Comparison of ENCODE assay signal across 33 cellular contexts in the genomic region with DNA sequence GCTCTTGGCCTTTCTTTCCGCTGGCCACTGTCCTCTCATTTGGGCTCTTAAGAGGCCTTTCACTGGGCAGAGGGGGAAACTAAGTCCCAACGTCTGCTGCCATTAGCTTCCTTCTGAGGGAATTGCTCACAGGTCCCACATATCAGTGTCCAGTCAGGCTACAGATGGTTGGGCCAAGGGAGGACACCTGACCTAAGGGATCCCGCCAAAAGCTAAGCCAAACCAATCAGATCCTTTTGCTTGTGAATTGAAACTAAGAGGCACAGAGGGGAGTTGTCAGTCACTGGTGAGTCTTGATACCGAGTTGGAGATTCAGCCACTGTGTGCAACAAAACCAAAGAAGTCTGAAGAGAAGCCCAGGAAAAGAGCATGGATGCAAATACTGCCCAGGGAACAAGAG. TPM values are rescaled to one million over a fixed set of nuclear protein-coding genes. Genes with fewer than 3 reads are reported as not detected.
"Had no signal": no experiment of that assay in that cellular context is flagged by ENCODE, and none has a peak within 500 bp of the region (broad histone marks: within the 10 kb centered on the region; RNA-seq: fewer than 3 reads in every experiment).

No MANE protein-coding gene starts in this region.

- H3K9me3 ChIP-seq: MG63, Peyer's patch, SJSA1, SK-N-SH had no signal

- ATAC-seq: PC-3 had no signal

- H3K4me2 ChIP-seq: SK-N-SH had no signal

- H3K4me3 ChIP-seq: MG63, Peyer's patch, SJSA1 had no signal

- H3K27ac ChIP-seq: Peyer's patch, SJSA1 had no signal

- DNase-seq: Kasumi-1, MG63, NCI-H1048, NCI-H1092 treated with DMSO at 0.1 percent for 48 hours, NCI-H1105 treated with DMSO at 0.1 percent for 48 hours, NCI-H1417, NCI-H1436, NCI-H146, NCI-H1694, NCI-H187, NCI-H1930, NCI-H2029 treated with DMSO at 0.1 percent for 48 hours, NCI-H2081 treated with DMSO at 0.1 percent for 48 hours, NCI-H2107, NCI-H2171, NCI-H226, NCI-H446 treated with DMSO at 0.1 percent for 48 hours, NCI-H510A, NCI-H524, NCI-H526, NCI-H69, NCI-H748 treated with DMSO at 0.1 percent for 48 hours, NCI-H82, PC-3, Peyer's patch, Right ventricle myocardium superior, RPMI8226, SHP77 treated with DMSO at 0.1 percent for 48 hours, SK-N-SH, SW 1271 had no signal

- H3K9ac ChIP-seq: SK-N-SH had no signal

- H3K36me3 ChIP-seq: MG63, Peyer's patch, SJSA1 had no signal

- H3K4me1 ChIP-seq: Peyer's patch, SJSA1 had no signal

- H3K27me3 ChIP-seq: Peyer's patch had no signal

RNA-seq across cellular contexts. Expression of a gene that starts 5.7 kb away (rescaled TPM):
- total RNA-seq: M059J, OCI-LY7, PC-3, Peyer's patch, SJSA1 had no signal

RNA-seq across cellular contexts. Expression of a gene that starts 13.6 kb away (rescaled TPM):
- total RNA-seq: OCI-LY7 had no signal

RNA-seq across cellular contexts. Expression of a gene that starts 38.2 kb away (rescaled TPM):
- total RNA-seq: OCI-LY7, PC-3 had no signal
- polyA plus RNA-seq: SK-N-SH had no signal
